ENCODE assay signal across 12 cellular contexts in the genomic region with DNA sequence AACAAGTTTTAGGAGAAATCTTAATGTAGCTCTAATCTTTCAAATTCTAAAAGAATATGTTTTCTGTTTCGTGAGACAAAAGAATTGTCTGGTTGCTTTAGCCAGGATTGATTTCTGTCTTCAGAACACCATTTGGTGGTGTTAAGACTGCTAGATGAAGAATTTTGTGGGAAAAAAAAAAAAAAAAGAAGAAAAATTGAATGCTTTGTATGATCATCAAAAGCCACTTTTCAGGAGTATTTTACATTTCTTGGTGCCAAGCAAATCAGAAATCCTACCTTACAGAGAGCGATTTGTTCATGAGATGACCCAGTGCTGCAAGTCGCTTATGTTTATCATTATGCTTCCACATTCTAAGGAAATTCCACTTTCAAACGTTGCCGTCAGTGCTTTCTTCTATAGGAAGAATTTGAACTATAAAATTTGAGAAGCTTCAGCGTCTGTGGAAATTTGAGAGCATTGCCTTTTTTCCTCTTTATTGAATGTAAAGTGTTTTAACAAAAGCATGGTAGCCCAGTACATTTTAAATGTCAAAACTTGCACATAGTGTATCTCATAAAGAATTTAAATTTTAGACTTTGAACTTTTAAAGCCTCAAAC.
DNase-seq lines count a peak whose midpoint lies in the region; ATAC-seq, FAIRE-seq and TF ChIP-seq lines count a peak whose summit lies in the region.
"Had no signal": no experiment of that assay in that cellular context is flagged by ENCODE, and none has a peak within 500 bp of the region (broad histone marks: within the 10 kb centered on the region; RNA-seq: fewer than 3 reads in every experiment).

No MANE protein-coding gene starts in this region.

- H3K36me3 ChIP-seq in brain microvascular endothelial cell (replicated peaks) (no peaks in the 10 kb centered on the region), right lobe of liver (no peaks in the 10 kb centered on the region), Peyer's patch (no peaks in the 10 kb centered on the region)
- H3K36me3 ChIP-seq: lower lobe of right lung, WERI-Rb-1 had no signal

- in situ Hi-C loops in brain microvascular endothelial cell (cut with HindIII; ENCODE audit: low pct_ligation_motif_present, low sequenced_read_pairs): no loop called here

- H3K27me3 ChIP-seq in brain microvascular endothelial cell (replicated peaks): no peaks in the 10 kb centered on the region
- H3K27me3 ChIP-seq in right lobe of liver: no peaks in the 10 kb centered on the region
- no peaks in the 10 kb centered on the region for H3K27me3 ChIP-seq in Peyer's patch

- no peak for TF ChIP-seq CTCF in brain microvascular endothelial cell (IDR thresholded peaks at IDR 0.05; ENCODE audit: low read depth, low read length, missing control alignments)
- TF ChIP-seq CTCF in right lobe of liver (IDR thresholded peaks at IDR 0.05): no peak
- no peak for TF ChIP-seq CTCF in Peyer's patch (IDR thresholded peaks at IDR 0.05)

- 32% methylated on average over 6 of the region's 6 CpGs for WGBS in right lobe of liver (ENCODE audit: insufficient coverage, low coverage, low lambda C conversion rate, missing lambda C conversion rate)

- H3K4me3 ChIP-seq in brain microvascular endothelial cell (ENCODE audit: low read depth, low read length): peak overlapping the region; percentile 9
- peak overlapping the region in 1 of 3 donors; percentile 7 for H3K4me3 ChIP-seq in right lobe of liver
- H3K4me3 ChIP-seq in Peyer's patch: no peak overlapping the region
- H3K4me3 ChIP-seq: lower lobe of right lung had no signal

- intact Hi-C loops in right lobe of liver (cut with DNase I): no loop called here

- H3K4me1 ChIP-seq in right lobe of liver (peaks cover 0 to 3% (median 0%) of the 10 kb centered on the region in 4 donors), Peyer's patch (no peaks in the 10 kb centered on the region)
- H3K4me1 ChIP-seq: lower lobe of right lung had no signal

- ATAC-seq in right lobe of liver: peak in 3 of 4 donors; percentile 22 to 46 (median 45)
- ATAC-seq: activated naive CD8-positive, alpha-beta T cell treated with anti-CD3 and anti-CD28 coated beads, Interleukin-2, amount 50 U/mL, for 24 hours; lower lobe of right lung had no signal

- H3K9me3 ChIP-seq in right lobe of liver (no peaks in the 10 kb centered on the region), Peyer's patch (no peaks in the 10 kb centered on the region)
- H3K9me3 ChIP-seq: lower lobe of right lung had no signal

- FAIRE-seq in A204.1 (lab: Jason Lieb, UNC) (peak; percentile 99), H54 (lab: Jason Lieb, UNC) (peak; percentile 77)

- DNase-seq in H54 (ENCODE audit: insufficient read length, low spot score): no peak
- DNase-seq in brain microvascular endothelial cell: peak; percentile 7
- no peak for DNase-seq in right lobe of liver
- no peak for DNase-seq in NCI-H524 treated with DMSO at 0.1 percent for 48 hours (lab: John Stamatoyannopoulos, UW)
- no peak for DNase-seq in occipital lobe (lab: John Stamatoyannopoulos, UW)
- DNase-seq in SHP77 (lab: John Stamatoyannopoulos, UW): no peak
- DNase-seq in Peyer's patch: no peak
- DNase-seq: activated naive CD8-positive, alpha-beta T cell treated with anti-CD3 and anti-CD28 coated beads, Interleukin-2, amount 50 U/mL, for 24 hours; hippocampal formation; lower lobe of right lung; WERI-Rb-1 had no signal

- H3K27ac ChIP-seq in brain microvascular endothelial cell (peak overlapping the region; percentile 32), right lobe of liver (no peak overlapping the region), Peyer's patch (no peak overlapping the region)
- H3K27ac ChIP-seq: lower lobe of right lung, WERI-Rb-1 had no signal

- TF ChIP-seq POLR2A in H54 (IDR thresholded peaks at IDR 0.05; ENCODE audit: low read depth, low read length) (no peak), right lobe of liver (IDR thresholded peaks at IDR 0.05) (no peak), Peyer's patch (IDR thresholded peaks at IDR 0.05) (no peak)
